23 cellular contexts compared by ENCODE assay signal in the genomic region with DNA sequence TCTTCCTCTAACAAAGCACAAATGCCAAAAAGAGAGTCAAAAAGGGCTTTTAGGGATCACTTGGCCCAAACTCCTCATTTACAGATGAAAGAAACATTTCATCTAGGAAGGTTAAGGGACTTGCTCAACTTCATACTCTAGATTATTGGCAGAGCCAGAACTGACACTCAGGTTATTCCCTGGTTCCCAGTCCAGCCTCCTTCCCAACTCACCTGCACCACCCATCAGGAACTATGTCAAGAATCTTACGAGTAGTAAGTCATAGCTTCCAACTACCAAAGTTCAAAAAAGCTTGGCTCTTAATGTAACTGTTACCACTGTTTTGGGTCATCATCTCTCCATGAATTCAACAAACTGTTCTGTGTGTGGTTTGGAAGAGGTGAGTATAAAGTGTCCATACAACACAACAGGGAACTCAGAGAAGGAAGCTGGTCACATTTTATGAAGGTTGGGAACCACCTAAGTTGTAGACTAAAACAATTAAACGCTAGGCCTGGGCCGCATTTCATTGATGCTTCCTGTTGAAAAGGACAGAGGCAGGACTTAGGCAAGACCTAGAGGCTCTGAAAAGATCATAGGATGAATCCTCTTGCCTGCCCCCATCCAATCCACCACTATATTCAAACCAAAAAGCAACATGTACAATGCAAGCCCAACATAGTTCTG. TPM values are rescaled to one million over a fixed set of nuclear protein-coding genes. Genes with fewer than 3 reads are reported as not detected.
"Had no signal": no experiment of that assay in that cellular context is flagged by ENCODE, and none has a peak within 500 bp of the region (broad histone marks: within the 10 kb centered on the region; RNA-seq: fewer than 3 reads in every experiment).

No MANE protein-coding gene starts in this region.

- FAIRE-seq: astrocyte, small intestine had no signal

- H3K27ac ChIP-seq: foreskin keratinocyte, hepatocyte, upper lobe of right lung had no signal

- H3K4me1 ChIP-seq: foreskin keratinocyte, upper lobe of right lung had no signal

- H3K79me2 ChIP-seq: hepatocyte had no signal

- H3K27ac Mint-ChIP-seq: activated naive CD8-positive, alpha-beta T cell; activated T-helper 2 cell treated with anti-CD3 and anti-CD28 coated beads, Interferon-gamma antibody, Interleukin-2, Interleukin-4, amounts not matched to agents 10 μg/mL and 5 μg/mL and 100 μg/mL, durations not matched to agents 14 hours and 24 hours and 36 hours had no signal

- H3K4me2 ChIP-seq: hepatocyte had no signal

- H3K36me3 ChIP-seq: upper lobe of right lung had no signal

- H2AFZ ChIP-seq: hepatocyte had no signal

- H3K4me3 Mint-ChIP-seq: activated naive CD8-positive, alpha-beta T cell; activated T-cell treated with anti-CD3 and anti-CD28 coated beads, Interleukin-2, amount 50 U/mL, for 4 hours; neural crest cell had no signal

- H3K27me3 Mint-ChIP-seq: activated naive CD8-positive, alpha-beta T cell had no signal

- H3K4me1 Mint-ChIP-seq: neural crest cell had no signal

- H3K9me3 Mint-ChIP-seq: activated T-cell treated with anti-CD3 and anti-CD28 coated beads, Interleukin-2, amount 50 U/mL, for 4 hours; activated T-helper 2 cell treated with anti-CD3 and anti-CD28 coated beads, Interferon-gamma antibody, Interleukin-2, Interleukin-4, amounts not matched to agents 10 μg/mL and 5 μg/mL and 100 μg/mL, durations not matched to agents 14 hours and 24 hours and 36 hours; neural crest cell had no signal

- H3K9me3 ChIP-seq: upper lobe of right lung had no signal

- DNase-seq: activated CD4-positive, alpha-beta T cell treated with anti-CD3 and anti-CD28 coated beads, Interleukin-2, amount 50 U/mL, for 48 hours; activated CD8-positive, alpha-beta memory T cell treated with anti-CD3 and anti-CD28 coated beads, Interleukin-2, amount 50 U/mL, for 48 hours; activated naive CD4-positive, alpha-beta T cell; activated T-cell treated with anti-CD3 and anti-CD28 coated beads, Interleukin-2, amount 50 U/mL, for 4 hours; central memory CD4-positive, alpha-beta T cell; dermis blood vessel endothelial cell; effector CD8-positive, alpha-beta T cell; erythroblast; foreskin keratinocyte; glutamatergic neuron; posterior cingulate gyrus; small intestine; stimulated activated CD4-positive, alpha-beta T cell treated with anti-CD3 and anti-CD28 coated beads, Interleukin-2, amount 100 ng/mL, for 48 hours; stimulated activated CD8-positive, alpha-beta memory T cell treated with anti-CD3 and anti-CD28 coated beads, Interleukin-4, amount 100 ng/mL, for 48 hours; stimulated activated naive CD4-positive, alpha-beta T cell treated with Interleukin-2 at 50 U/mL for 16 hours; T-helper 1 cell; upper lobe of right lung had no signal

- H3K27me3 ChIP-seq: foreskin keratinocyte, hepatocyte, upper lobe of right lung had no signal

- H3K4me3 ChIP-seq: hepatocyte, upper lobe of right lung had no signal

- ATAC-seq: activated T-cell treated with anti-CD3 and anti-CD28 coated beads, Interleukin-2, amount 50 U/mL, for 4 hours; foreskin keratinocyte; sciatic nerve; upper lobe of right lung had no signal

RNA-seq across cellular contexts. Expression of a gene that starts 9.1 kb away (rescaled TPM):
- total RNA-seq: dermis blood vessel endothelial cell had no signal
